1 cellular context compared by ENCODE assay signal in the genomic region with DNA sequence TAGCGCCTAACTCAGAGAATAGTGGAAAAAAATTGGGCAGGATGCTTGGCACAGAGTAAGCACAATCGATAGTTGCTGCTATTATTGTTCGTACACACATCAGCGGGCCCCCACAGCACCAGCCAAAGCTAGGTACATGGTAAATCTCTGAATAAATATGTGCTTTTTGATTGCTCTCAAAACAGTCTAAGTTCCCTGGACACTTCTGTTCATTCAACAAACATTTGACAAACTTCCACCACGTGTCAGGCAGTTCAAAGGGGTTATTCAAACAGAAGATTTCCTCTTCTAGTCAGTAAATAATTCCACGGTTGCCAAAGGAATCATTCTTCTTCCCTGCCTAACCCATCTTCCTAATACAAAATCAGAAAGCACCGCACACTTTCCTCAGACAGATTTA.
TF ChIP-seq lines count a peak whose summit lies in the region.

No MANE protein-coding gene starts in this region.

TF ChIP-seq in HepG2, 621 proteins besides CTCF, POLR2A, EP300 and RAD21 (continued from another document and continues in another):
- TF ChIP-seq, protein P1, sequence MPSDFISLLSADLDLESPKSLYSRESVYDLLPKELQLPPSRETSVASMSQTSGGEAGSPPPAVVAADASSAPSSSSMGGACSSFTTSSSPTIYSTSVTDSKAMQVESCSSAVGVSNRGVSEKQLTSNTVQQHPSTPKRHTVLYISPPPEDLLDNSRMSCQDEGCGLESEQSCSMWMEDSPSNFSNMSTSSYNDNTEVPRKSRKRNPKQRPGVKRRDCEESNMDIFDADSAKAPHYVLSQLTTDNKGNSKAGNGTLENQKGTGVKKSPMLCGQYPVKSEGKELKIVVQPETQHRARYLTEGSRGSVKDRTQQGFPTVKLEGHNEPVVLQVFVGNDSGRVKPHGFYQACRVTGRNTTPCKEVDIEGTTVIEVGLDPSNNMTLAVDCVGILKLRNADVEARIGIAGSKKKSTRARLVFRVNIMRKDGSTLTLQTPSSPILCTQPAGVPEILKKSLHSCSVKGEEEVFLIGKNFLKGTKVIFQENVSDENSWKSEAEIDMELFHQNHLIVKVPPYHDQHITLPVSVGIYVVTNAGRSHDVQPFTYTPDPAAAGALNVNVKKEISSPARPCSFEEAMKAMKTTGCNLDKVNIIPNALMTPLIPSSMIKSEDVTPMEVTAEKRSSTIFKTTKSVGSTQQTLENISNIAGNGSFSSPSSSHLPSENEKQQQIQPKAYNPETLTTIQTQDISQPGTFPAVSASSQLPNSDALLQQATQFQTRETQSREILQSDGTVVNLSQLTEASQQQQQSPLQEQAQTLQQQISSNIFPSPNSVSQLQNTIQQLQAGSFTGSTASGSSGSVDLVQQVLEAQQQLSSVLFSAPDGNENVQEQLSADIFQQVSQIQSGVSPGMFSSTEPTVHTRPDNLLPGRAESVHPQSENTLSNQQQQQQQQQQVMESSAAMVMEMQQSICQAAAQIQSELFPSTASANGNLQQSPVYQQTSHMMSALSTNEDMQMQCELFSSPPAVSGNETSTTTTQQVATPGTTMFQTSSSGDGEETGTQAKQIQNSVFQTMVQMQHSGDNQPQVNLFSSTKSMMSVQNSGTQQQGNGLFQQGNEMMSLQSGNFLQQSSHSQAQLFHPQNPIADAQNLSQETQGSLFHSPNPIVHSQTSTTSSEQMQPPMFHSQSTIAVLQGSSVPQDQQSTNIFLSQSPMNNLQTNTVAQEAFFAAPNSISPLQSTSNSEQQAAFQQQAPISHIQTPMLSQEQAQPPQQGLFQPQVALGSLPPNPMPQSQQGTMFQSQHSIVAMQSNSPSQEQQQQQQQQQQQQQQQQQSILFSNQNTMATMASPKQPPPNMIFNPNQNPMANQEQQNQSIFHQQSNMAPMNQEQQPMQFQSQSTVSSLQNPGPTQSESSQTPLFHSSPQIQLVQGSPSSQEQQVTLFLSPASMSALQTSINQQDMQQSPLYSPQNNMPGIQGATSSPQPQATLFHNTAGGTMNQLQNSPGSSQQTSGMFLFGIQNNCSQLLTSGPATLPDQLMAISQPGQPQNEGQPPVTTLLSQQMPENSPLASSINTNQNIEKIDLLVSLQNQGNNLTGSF (CRISPR knock-in tag; IDR thresholded peaks at IDR 0.05) = no peak
- TF ChIP-seq ZNF501 (CRISPR knock-in tag; IDR thresholded peaks at IDR 0.05) = no peak
- peak; percentile 49; the same call in 1 of the 2 replicates for TF ChIP-seq ARNT2 (CRISPR knock-in tag; IDR thresholded peaks at IDR 0.05; ENCODE audit: low read depth)
- peak; percentile 39; the same call in 1 of the 2 replicates for TF ChIP-seq GATAD1 (CRISPR knock-in tag; IDR thresholded peaks at IDR 0.05)
- TF ChIP-seq, protein P2, sequence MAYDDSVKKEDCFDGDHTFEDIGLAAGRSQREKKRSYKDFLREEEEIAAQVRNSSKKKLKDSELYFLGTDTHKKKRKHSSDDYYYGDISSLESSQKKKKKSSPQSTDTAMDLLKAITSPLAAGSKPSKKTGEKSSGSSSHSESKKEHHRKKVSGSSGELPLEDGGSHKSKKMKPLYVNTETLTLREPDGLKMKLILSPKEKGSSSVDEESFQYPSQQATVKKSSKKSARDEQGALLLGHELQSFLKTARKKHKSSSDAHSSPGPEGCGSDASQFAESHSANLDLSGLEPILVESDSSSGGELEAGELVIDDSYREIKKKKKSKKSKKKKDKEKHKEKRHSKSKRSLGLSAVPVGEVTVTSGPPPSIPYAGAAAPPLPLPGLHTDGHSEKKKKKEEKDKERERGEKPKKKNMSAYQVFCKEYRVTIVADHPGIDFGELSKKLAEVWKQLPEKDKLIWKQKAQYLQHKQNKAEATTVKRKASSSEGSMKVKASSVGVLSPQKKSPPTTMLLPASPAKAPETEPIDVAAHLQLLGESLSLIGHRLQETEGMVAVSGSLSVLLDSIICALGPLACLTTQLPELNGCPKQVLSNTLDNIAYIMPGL (CRISPR knock-in tag; IDR thresholded peaks at IDR 0.05; ENCODE audit: borderline replicate concordance in 1 of 2, low read depth in 1 of 2) = no peak
- TF ChIP-seq, protein P3, sequence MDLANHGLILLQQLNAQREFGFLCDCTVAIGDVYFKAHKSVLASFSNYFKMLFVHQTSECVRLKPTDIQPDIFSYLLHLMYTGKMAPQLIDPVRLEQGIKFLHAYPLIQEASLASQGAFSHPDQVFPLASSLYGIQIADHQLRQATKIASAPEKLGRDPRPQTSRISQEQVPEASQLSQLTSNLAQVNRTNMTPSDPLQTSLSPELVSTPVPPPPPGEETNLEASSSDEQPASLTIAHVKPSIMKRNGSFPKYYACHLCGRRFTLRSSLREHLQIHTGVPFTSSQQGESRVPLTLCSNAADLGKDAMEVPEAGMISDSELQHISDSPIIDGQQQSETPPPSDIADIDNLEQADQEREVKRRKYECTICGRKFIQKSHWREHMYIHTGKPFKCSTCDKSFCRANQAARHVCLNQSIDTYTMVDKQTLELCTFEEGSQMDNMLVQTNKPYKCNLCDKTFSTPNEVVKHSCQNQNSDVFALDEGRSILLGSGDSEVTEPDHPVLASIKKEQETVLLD (CRISPR knock-in tag; IDR thresholded peaks at IDR 0.05; ENCODE audit: low read depth) = no peak
- 0 out of 2 replicates have a peak, but pooled peaks have one; percentile 25 for TF ChIP-seq DMAP1 (CRISPR knock-in tag; IDR thresholded peaks at IDR 0.05)
- TF ChIP-seq, protein P4, sequence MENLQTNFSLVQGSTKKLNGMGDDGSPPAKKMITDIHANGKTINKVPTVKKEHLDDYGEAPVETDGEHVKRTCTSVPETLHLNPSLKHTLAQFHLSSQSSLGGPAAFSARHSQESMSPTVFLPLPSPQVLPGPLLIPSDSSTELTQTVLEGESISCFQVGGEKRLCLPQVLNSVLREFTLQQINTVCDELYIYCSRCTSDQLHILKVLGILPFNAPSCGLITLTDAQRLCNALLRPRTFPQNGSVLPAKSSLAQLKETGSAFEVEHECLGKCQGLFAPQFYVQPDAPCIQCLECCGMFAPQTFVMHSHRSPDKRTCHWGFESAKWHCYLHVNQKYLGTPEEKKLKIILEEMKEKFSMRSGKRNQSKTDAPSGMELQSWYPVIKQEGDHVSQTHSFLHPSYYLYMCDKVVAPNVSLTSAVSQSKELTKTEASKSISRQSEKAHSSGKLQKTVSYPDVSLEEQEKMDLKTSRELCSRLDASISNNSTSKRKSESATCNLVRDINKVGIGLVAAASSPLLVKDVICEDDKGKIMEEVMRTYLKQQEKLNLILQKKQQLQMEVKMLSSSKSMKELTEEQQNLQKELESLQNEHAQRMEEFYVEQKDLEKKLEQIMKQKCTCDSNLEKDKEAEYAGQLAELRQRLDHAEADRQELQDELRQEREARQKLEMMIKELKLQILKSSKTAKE (CRISPR knock-in tag; IDR thresholded peaks at IDR 0.05; ENCODE audit: borderline replicate concordance) = 0 out of 2 replicates have a peak, but pooled peaks have one; percentile 37
- TF ChIP-seq ZNF317 (CRISPR knock-in tag; IDR thresholded peaks at IDR 0.05) = no peak
- no peak for TF ChIP-seq ZFP1 (CRISPR knock-in tag; IDR thresholded peaks at IDR 0.05)
- TF ChIP-seq HHEX (CRISPR knock-in tag; IDR thresholded peaks at IDR 0.05) = peak; percentile 98
- peak; percentile 74 for TF ChIP-seq MEIS2 (CRISPR knock-in tag; IDR thresholded peaks at IDR 0.05)
- no peak for TF ChIP-seq CHD2 (IDR thresholded peaks at IDR 0.05; ENCODE audit: low read depth, low read length)
- no peak for TF ChIP-seq MATR3 (CRISPR knock-in tag; IDR thresholded peaks at IDR 0.05)
- no peak for TF ChIP-seq ZNF101 (CRISPR knock-in tag; IDR thresholded peaks at IDR 0.05; ENCODE audit: borderline replicate concordance, low read depth)
- TF ChIP-seq TBX3 (IDR thresholded peaks at IDR 0.05; ENCODE audit: borderline replicate concordance) = peak; percentile 93
- TF ChIP-seq SIN3A (IDR thresholded peaks at IDR 0.05; ENCODE audit: borderline replicate concordance, low read depth, low read length) = 0 out of 2 replicates have a peak, but pooled peaks have one; percentile 31
- TF ChIP-seq ZFP62 (CRISPR knock-in tag; IDR thresholded peaks at IDR 0.05) = no peak
- no peak for TF ChIP-seq ZNF292 (CRISPR knock-in tag; IDR thresholded peaks at IDR 0.05; ENCODE audit: borderline replicate concordance, low read depth)
- TF ChIP-seq ZFP90 (CRISPR knock-in tag; IDR thresholded peaks at IDR 0.05; ENCODE audit: borderline replicate concordance) = no peak
- TF ChIP-seq ZNF251 (CRISPR knock-in tag; IDR thresholded peaks at IDR 0.05) = no peak
- TF ChIP-seq, protein P5, sequence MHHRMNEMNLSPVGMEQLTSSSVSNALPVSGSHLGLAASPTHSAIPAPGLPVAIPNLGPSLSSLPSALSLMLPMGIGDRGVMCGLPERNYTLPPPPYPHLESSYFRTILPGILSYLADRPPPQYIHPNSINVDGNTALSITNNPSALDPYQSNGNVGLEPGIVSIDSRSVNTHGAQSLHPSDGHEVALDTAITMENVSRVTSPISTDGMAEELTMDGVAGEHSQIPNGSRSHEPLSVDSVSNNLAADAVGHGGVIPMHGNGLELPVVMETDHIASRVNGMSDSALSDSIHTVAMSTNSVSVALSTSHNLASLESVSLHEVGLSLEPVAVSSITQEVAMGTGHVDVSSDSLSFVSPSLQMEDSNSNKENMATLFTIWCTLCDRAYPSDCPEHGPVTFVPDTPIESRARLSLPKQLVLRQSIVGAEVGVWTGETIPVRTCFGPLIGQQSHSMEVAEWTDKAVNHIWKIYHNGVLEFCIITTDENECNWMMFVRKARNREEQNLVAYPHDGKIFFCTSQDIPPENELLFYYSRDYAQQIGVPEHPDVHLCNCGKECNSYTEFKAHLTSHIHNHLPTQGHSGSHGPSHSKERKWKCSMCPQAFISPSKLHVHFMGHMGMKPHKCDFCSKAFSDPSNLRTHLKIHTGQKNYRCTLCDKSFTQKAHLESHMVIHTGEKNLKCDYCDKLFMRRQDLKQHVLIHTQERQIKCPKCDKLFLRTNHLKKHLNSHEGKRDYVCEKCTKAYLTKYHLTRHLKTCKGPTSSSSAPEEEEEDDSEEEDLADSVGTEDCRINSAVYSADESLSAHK (CRISPR knock-in tag; IDR thresholded peaks at IDR 0.05; ENCODE audit: borderline replicate concordance) = no peak
- TF ChIP-seq TCF7 (IDR thresholded peaks at IDR 0.05; ENCODE audit: low read depth) = peak; percentile 92
- TF ChIP-seq SALL2 (CRISPR knock-in tag; IDR thresholded peaks at IDR 0.05) = no peak
- TF ChIP-seq MIXL1 (CRISPR knock-in tag; IDR thresholded peaks at IDR 0.05) = peak; percentile 62; the same call in 1 of the 2 replicates
- no peak for TF ChIP-seq RELA (CRISPR knock-in tag; IDR thresholded peaks at IDR 0.05)
- TF ChIP-seq RFXANK (CRISPR knock-in tag; IDR thresholded peaks at IDR 0.05) = no peak
- TF ChIP-seq, protein P6, sequence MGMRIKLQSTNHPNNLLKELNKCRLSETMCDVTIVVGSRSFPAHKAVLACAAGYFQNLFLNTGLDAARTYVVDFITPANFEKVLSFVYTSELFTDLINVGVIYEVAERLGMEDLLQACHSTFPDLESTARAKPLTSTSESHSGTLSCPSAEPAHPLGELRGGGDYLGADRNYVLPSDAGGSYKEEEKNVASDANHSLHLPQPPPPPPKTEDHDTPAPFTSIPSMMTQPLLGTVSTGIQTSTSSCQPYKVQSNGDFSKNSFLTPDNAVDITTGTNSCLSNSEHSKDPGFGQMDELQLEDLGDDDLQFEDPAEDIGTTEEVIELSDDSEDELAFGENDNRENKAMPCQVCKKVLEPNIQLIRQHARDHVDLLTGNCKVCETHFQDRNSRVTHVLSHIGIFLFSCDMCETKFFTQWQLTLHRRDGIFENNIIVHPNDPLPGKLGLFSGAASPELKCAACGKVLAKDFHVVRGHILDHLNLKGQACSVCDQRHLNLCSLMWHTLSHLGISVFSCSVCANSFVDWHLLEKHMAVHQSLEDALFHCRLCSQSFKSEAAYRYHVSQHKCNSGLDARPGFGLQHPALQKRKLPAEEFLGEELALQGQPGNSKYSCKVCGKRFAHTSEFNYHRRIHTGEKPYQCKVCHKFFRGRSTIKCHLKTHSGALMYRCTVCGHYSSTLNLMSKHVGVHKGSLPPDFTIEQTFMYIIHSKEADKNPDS (CRISPR knock-in tag; IDR thresholded peaks at IDR 0.05) = no peak
- TF ChIP-seq ZSCAN9 (CRISPR knock-in tag; IDR thresholded peaks at IDR 0.05; ENCODE audit: borderline replicate concordance) = peak; percentile 72; the same call in 1 of the 2 replicates
- TF ChIP-seq ZNF589 (CRISPR knock-in tag; conservative IDR thresholded peaks at IDR 0.05) = no peak
- no peak for TF ChIP-seq CENPT (CRISPR knock-in tag; IDR thresholded peaks at IDR 0.05; ENCODE audit: low read depth)
- TF ChIP-seq, protein P7, sequence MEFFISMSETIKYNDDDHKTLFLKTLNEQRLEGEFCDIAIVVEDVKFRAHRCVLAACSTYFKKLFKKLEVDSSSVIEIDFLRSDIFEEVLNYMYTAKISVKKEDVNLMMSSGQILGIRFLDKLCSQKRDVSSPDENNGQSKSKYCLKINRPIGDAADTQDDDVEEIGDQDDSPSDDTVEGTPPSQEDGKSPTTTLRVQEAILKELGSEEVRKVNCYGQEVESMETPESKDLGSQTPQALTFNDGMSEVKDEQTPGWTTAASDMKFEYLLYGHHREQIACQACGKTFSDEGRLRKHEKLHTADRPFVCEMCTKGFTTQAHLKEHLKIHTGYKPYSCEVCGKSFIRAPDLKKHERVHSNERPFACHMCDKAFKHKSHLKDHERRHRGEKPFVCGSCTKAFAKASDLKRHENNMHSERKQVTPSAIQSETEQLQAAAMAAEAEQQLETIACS (CRISPR knock-in tag; IDR thresholded peaks at IDR 0.05) = no peak
- no peak for TF ChIP-seq NPAS2 (CRISPR knock-in tag; IDR thresholded peaks at IDR 0.05; ENCODE audit: borderline replicate concordance)
- TF ChIP-seq, protein P8, sequence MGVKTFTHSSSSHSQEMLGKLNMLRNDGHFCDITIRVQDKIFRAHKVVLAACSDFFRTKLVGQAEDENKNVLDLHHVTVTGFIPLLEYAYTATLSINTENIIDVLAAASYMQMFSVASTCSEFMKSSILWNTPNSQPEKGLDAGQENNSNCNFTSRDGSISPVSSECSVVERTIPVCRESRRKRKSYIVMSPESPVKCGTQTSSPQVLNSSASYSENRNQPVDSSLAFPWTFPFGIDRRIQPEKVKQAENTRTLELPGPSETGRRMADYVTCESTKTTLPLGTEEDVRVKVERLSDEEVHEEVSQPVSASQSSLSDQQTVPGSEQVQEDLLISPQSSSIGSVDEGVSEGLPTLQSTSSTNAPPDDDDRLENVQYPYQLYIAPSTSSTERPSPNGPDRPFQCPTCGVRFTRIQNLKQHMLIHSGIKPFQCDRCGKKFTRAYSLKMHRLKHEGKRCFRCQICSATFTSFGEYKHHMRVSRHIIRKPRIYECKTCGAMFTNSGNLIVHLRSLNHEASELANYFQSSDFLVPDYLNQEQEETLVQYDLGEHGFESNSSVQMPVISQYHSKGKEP (CRISPR knock-in tag; IDR thresholded peaks at IDR 0.05) = no peak
- no peak for TF ChIP-seq ZNF543 (CRISPR knock-in tag; IDR thresholded peaks at IDR 0.05)
- TF ChIP-seq SRSF1 (optimal IDR thresholded peaks at IDR 0.05; ENCODE audit: low read depth, low read length) = no peak
- TF ChIP-seq MLLT10 (CRISPR knock-in tag; IDR thresholded peaks at IDR 0.05) = no peak
- peak; percentile 89 for TF ChIP-seq SOX5 (CRISPR knock-in tag; IDR thresholded peaks at IDR 0.05; ENCODE audit: borderline replicate concordance)
- TF ChIP-seq TRIM24 (CRISPR knock-in tag; IDR thresholded peaks at IDR 0.05) = no peak
- TF ChIP-seq ZNF282 (IDR thresholded peaks at IDR 0.05; ENCODE audit: partially characterized antibody) = no peak
- TF ChIP-seq ZNF3 (CRISPR knock-in tag; IDR thresholded peaks at IDR 0.05) = peak; percentile 91
- no peak for TF ChIP-seq JUNB (CRISPR knock-in tag; IDR thresholded peaks at IDR 0.05; ENCODE audit: borderline replicate concordance)
- TF ChIP-seq KDM4B (CRISPR knock-in tag; IDR thresholded peaks at IDR 0.05) = no peak
